In the genomic region with DNA sequence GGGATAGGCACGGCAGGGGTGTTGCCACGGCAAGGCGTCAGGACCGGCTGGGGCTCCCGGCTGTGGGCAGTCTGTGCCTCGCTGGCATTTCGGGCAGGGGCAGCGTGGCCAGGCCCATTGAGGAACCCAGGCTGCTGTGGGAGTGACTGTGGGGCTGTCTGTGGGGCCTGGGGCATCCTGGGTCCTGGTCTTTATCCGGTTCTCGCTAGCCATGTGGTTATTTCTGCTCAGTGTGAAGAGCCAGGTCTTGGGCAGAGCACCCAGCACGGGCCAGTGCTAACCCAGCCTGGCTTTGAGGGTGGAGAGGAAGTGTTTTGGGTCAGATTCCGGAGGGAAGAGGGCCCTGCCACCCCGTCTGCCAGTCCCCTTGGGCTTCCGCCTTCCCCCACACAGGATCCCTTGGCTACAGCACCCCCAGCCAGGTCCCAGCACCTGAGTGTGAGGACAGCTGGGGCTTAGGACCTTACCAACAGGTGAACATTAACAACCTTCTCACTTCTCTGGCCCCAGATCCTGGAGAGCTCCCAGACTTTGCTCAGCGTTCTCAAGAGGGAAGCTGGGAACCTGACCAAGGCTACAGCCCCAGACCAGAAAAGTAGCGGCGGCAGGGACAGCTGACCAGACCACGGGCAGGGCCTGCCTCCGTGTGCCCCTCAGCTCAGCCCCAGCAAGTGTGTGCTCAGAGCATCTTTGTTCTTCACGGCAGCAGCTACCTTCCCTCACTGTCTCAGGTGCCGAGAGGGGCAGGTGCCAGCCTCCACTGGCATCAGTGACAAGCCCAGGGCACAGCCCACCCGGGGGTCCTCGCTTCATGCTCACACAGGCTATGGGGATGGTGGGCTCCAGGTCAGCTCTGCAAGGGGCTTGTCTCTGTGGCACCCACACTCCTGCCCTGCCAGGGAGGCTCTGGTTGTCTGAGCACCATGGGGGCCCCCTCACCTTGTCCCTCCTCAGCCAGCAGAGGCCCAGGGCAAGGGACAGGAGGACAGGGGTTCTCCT, we compare ENCODE assay signal across 1 cellular context.
TF ChIP-seq lines count a peak whose summit lies in the region.

No MANE protein-coding gene starts in this region.

TF ChIP-seq in endothelial cell of umbilical vein, 7 proteins besides CTCF, POLR2A, EP300 and RAD21:
- TF ChIP-seq FOS (IDR thresholded peaks at IDR 0.05; ENCODE audit: borderline replicate concordance, insufficient read depth, low read length) (no peak), MYC (IDR thresholded peaks at IDR 0.05; ENCODE audit: low read depth, low read length) (no peak), POLR2AphosphoS5 (IDR thresholded peaks at IDR 0.05; ENCODE audit: insufficient read depth, low read depth, low read length) (no peak), GATA2 (IDR thresholded peaks at IDR 0.05; ENCODE audit: insufficient read depth, insufficient read length, low read depth, low read length) (no peak), EZH2 (IDR thresholded peaks at IDR 0.05; ENCODE audit: borderline replicate concordance, low read depth, low read length, severe bottlenecking) (no peak), JUN (IDR thresholded peaks at IDR 0.05; ENCODE audit: borderline replicate concordance, insufficient read depth, insufficient read length, low read depth) (no peak)
- TF ChIP-seq, protein P1, sequence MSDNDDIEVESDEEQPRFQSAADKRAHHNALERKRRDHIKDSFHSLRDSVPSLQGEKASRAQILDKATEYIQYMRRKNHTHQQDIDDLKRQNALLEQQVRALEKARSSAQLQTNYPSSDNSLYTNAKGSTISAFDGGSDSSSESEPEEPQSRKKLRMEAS (IDR thresholded peaks at IDR 0.05; ENCODE audit: insufficient read depth, insufficient read length) = no peak
